32 cellular contexts compared by ENCODE assay signal in the genomic region with DNA sequence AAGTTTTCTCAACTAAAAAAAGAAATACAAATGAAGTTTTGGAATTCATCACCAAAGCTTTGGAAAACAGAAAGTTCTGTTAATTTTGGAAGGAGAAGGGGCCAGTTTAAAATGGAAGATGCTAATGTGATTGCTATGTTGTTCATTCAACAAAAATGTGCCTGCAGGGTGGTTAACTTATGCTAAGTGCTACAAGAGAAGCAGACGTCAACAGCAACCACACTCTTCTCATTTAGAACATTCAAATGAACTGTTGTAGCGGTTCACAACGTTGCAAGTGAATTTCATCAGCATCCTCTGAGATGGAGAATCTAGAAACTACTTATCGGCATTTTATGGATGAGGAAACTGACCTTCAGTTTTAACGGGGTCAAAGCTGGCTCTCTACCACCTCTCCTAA.
"Had no signal": no experiment of that assay in that cellular context is flagged by ENCODE, and none has a peak within 500 bp of the region (broad histone marks: within the 10 kb centered on the region; RNA-seq: fewer than 3 reads in every experiment).

No MANE protein-coding gene starts in this region.

- ATAC-seq: activated CD8-positive, alpha-beta memory T cell treated with anti-CD3 and anti-CD28 coated beads, Interleukin-2, amount 10 ng/mL, durations not matched to agents 7 days and 5 days had no signal

- DNase-seq: activated B cell treated with CpG ODN at 0.5 μM for 24 hours; activated CD4-positive, alpha-beta memory T cell treated with anti-CD3 and anti-CD28 coated beads, Interleukin-2, amount 10 ng/mL, durations not matched to agents 7 days and 5 days; activated CD4-positive, alpha-beta T cell treated with anti-CD3 and anti-CD28 coated beads for 1 hour; activated CD4-positive, alpha-beta T cell treated with anti-CD3 and anti-CD28 coated beads for 48 hours; activated CD8-positive, alpha-beta memory T cell treated with anti-CD3 and anti-CD28 coated beads for 24 hours; activated CD8-positive, alpha-beta memory T cell treated with anti-CD3 and anti-CD28 coated beads, Interleukin-2, amount 10 ng/mL, durations not matched to agents 7 days and 5 days; activated CD8-positive, alpha-beta memory T cell treated with anti-CD3 and anti-CD28 coated beads, Interleukin-2, amount 50 U/mL, for 48 hours; activated effector memory CD4-positive, alpha-beta T cell treated with anti-CD3 and anti-CD28 coated beads, Interleukin-2, amount 50 U/mL, for 16 hours; activated naive CD4-positive, alpha-beta T cell; activated naive CD4-positive, alpha-beta T cell treated with anti-CD3 and anti-CD28 coated beads, Interleukin-2, amount 50 U/mL, for 16 hours; activated naive CD8-positive, alpha-beta T cell treated with anti-CD3 and anti-CD28 coated beads for 36 hours; activated T-cell treated with anti-CD3 and anti-CD28 coated beads, Interleukin-2, amount 50 U/mL, for 48 hours; amniotic stem cell; aorta; brain microvascular endothelial cell; central memory CD4-positive, alpha-beta T cell; MM.1S; MV-4-11; NCI-H1092; NCI-H1436 treated with DMSO at 0.1 percent for 48 hours; NCI-H1694 treated with DMSO at 0.1 percent for 48 hours; NCI-H2029; NCI-H345; NCI-H510A; NCI-H526; NCI-H748 treated with DMSO at 0.1 percent for 48 hours; Right ventricle myocardium superior; SW 1271; T-helper 1 cell; T-helper 2 cell; T-helper 9 cell had no signal

- H3K27me3 ChIP-seq: brain microvascular endothelial cell had no signal

- H3K36me3 ChIP-seq: brain microvascular endothelial cell had no signal

- H3K27ac ChIP-seq: brain microvascular endothelial cell, VCaP had no signal
